In genomic region chr12:69836015-69836414, GRCh38 we compare ENCODE assay signal across 25 cellular contexts. TPM values are rescaled to one million over a fixed set of nuclear protein-coding genes. Genes with fewer than 3 reads are reported as not detected.
A peak's percentile ranks its signal among the peaks of the same experiment; 100 is the strongest.
DNase-seq lines count a peak whose midpoint lies in the region; TF ChIP-seq lines count a peak whose summit lies in the region.
"Had no signal": no experiment of that assay in that cellular context is flagged by ENCODE, and none has a peak within 500 bp of the region (broad histone marks: within the 10 kb centered on the region; RNA-seq: fewer than 3 reads in every experiment).

No MANE protein-coding gene starts in this region.

- peak overlapping the region; percentile 8 for H2AK5ac ChIP-seq in mesenchymal stem cell (ENCODE audit: low read length, severe bottlenecking)
- H2AK5ac ChIP-seq in neuronal stem cell (ENCODE audit: low read depth, low read length): no peak overlapping the region

- no peak overlapping the region for H3K4me3 ChIP-seq in mesenchymal stem cell (ENCODE audit: insufficient read depth in 1 of 2, low read depth in 1 of 2, low read length in 2 of 2)
- H3K4me3 ChIP-seq in neuronal stem cell (ENCODE audit: low read length in 2 of 2): peak overlapping the region in 1 of 2 donors; percentile 28
- no peak overlapping the region for H3K4me3 ChIP-seq in coronary artery
- H3K4me3 ChIP-seq: BLaER1, GM12878 had no signal

- H3K14ac ChIP-seq in mesenchymal stem cell (ENCODE audit: low read length in 2 of 2): no peak overlapping the region
- no peak overlapping the region for H3K14ac ChIP-seq in neuronal stem cell (ENCODE audit: low read length)

- H3K9ac ChIP-seq in mesenchymal stem cell (ENCODE audit: low read length) (no peak overlapping the region), neuronal stem cell (ENCODE audit: low read depth, low read length, poor library complexity) (no peak overlapping the region)
- H3K9ac ChIP-seq: BLaER1 had no signal

- no peak overlapping the region for H2BK12ac ChIP-seq in mesenchymal stem cell (ENCODE audit: low read length in 2 of 2)
- no peak overlapping the region for H2BK12ac ChIP-seq in neuronal stem cell (ENCODE audit: low read length)

- DNase-seq in mesenchymal stem cell: no peak
- DNase-seq in neuronal stem cell (ENCODE audit: low spot score): no peak
- DNase-seq in NK-92 treated with Interleukin-12 subunit alpha and Interleukin-12 subunit beta, amount 100 ng/mL, for 24 hours (lab: John Stamatoyannopoulos, UW): no peak
- no peak for DNase-seq in GM13976 (ENCODE audit: low spot score)
- no peak for DNase-seq in coronary artery (ENCODE audit: low spot score)
- DNase-seq: 8988T; ACHN; BE2C; C1 segment of cervical spinal cord; CD4-positive, alpha-beta memory T cell; CD4-positive, CD25-positive, alpha-beta regulatory T cell; CD8-positive, alpha-beta memory T cell; COR-L47; DMS 273 treated with DMSO at 0.1 percent for 48 hours; DMS153; DMS53; DMS79; DND-41; EL; GDM1 had no signal

- H2BK5ac ChIP-seq in mesenchymal stem cell (ENCODE audit: low read depth, low read length, poor library complexity, severe bottlenecking): no peak overlapping the region
- no peak overlapping the region for H2BK5ac ChIP-seq in neuronal stem cell (ENCODE audit: low read length)

- H3K4ac ChIP-seq in mesenchymal stem cell (ENCODE audit: low read depth in 1 of 2, low read length in 2 of 2) (no peak overlapping the region), neuronal stem cell (ENCODE audit: low read length) (no peak overlapping the region)

- H2BK120ac ChIP-seq in mesenchymal stem cell (ENCODE audit: low read depth, low read length) (no peak overlapping the region), neuronal stem cell (ENCODE audit: low read depth, low read length) (no peak overlapping the region)

- WGBS in mesenchymal stem cell: 89% methylated on average over 12 of the region's 13 CpGs
- WGBS in neuronal stem cell (ENCODE audit: extremely low coverage in 2 of 2, insufficient read length in 2 of 2, insufficient replicate concordance in 1 of 2), 2 donors: no CpG with 5 or more reads among the region's 13 CpGs

- H3K18ac ChIP-seq in mesenchymal stem cell (ENCODE audit: low read depth in 1 of 2, low read length in 2 of 2): no peak overlapping the region
- peak overlapping the region; percentile 34 for H3K18ac ChIP-seq in neuronal stem cell (ENCODE audit: low read length)

- H3K27me3 ChIP-seq in mesenchymal stem cell (ENCODE audit: control insufficient read depth in 1 of 2, insufficient read depth in 1 of 2, low read length in 2 of 2) (no peaks in the 10 kb centered on the region), neuronal stem cell (ENCODE audit: control insufficient read depth in 3 of 3, insufficient read depth in 3 of 3, low read depth in 1 of 3, low read length in 3 of 3) (no peaks in the 10 kb centered on the region)
- H3K27me3 ChIP-seq: BLaER1 had no signal

- H3K4me2 ChIP-seq in mesenchymal stem cell (ENCODE audit: low read length, poor library complexity, severe bottlenecking): no peak overlapping the region
- no peak overlapping the region for H3K4me2 ChIP-seq in neuronal stem cell (ENCODE audit: insufficient read depth, low read length, poor library complexity, severe bottlenecking)
- H3K4me2 ChIP-seq: BLaER1 had no signal

- peak overlapping the region; percentile 93 for H3K27ac ChIP-seq in VCaP
- H3K27ac ChIP-seq in mesenchymal stem cell (ENCODE audit: low read length, poor library complexity, severe bottlenecking): no peak overlapping the region
- no peak overlapping the region for H3K27ac ChIP-seq in neuronal stem cell (replicated peaks; ENCODE audit: low read length)
- no peak overlapping the region for H3K27ac ChIP-seq in coronary artery
- H3K27ac ChIP-seq: BLaER1 had no signal

- H4K91ac ChIP-seq in mesenchymal stem cell (ENCODE audit: low read length) (no peak overlapping the region), neuronal stem cell (ENCODE audit: low read depth, low read length, poor library complexity) (no peak overlapping the region)

- H3K79me1 ChIP-seq in mesenchymal stem cell (replicated peaks; ENCODE audit: low read length, poor library complexity, severe bottlenecking): no peaks in the 10 kb centered on the region
- no peaks in the 10 kb centered on the region for H3K79me1 ChIP-seq in neuronal stem cell (ENCODE audit: low read depth, low read length)

- H4K8ac ChIP-seq in mesenchymal stem cell (ENCODE audit: low read length) (no peak overlapping the region), neuronal stem cell (ENCODE audit: low read depth, low read length) (no peak overlapping the region)

- H3K9me3 ChIP-seq in mesenchymal stem cell (ENCODE audit: control insufficient read depth, low read length) (no peaks in the 10 kb centered on the region), neuronal stem cell (replicated peaks in 1 of 2; ENCODE audit: control insufficient read depth in 2 of 2, insufficient read depth in 1 of 2, low read depth in 1 of 2, low read length in 2 of 2) (no peaks in the 10 kb centered on the region)
- H3K9me3 ChIP-seq: BE2C, BLaER1 had no signal

- no peaks in the 10 kb centered on the region for H3K36me3 ChIP-seq in mesenchymal stem cell (ENCODE audit: control insufficient read depth in 1 of 2, insufficient read depth in 2 of 2, low read depth in 1 of 2, low read length in 2 of 2)
- no peaks in the 10 kb centered on the region for H3K36me3 ChIP-seq in neuronal stem cell (replicated peaks in 1 of 2; ENCODE audit: control insufficient read depth in 2 of 2, insufficient read depth in 2 of 2, low read length in 2 of 2)
- H3K36me3 ChIP-seq: BE2C, BLaER1 had no signal

- H2BK15ac ChIP-seq in mesenchymal stem cell (ENCODE audit: low read depth, poor library complexity, severe bottlenecking) (no peak overlapping the region), neuronal stem cell (ENCODE audit: low read length) (no peak overlapping the region)

- peaks cover 3% of the 10 kb centered on the region for H3K4me1 ChIP-seq in mesenchymal stem cell (ENCODE audit: control insufficient read depth, insufficient read depth, low read depth, low read length)
- peaks cover 0 to 1% of the 10 kb centered on the region in 2 donors for H3K4me1 ChIP-seq in neuronal stem cell (ENCODE audit: control insufficient read depth in 2 of 2, insufficient read depth in 1 of 2, low read depth in 1 of 2, low read length in 2 of 2)
- H3K4me1 ChIP-seq: BE2C, BLaER1 had no signal

- in situ Hi-C loops in GM13976 (cut with MboI; ENCODE audit: low sequenced_read_pairs, unreplicated experiment): no loop called here

- H3K23ac ChIP-seq in mesenchymal stem cell (ENCODE audit: low read length in 2 of 2): no peak overlapping the region
- H3K23ac ChIP-seq in neuronal stem cell (ENCODE audit: low read depth, low read length, poor library complexity): no peak overlapping the region

- TF ChIP-seq CTCF in VCaP (conservative IDR thresholded peaks at IDR 0.05) (no peak), GM13976 (IDR thresholded peaks at IDR 0.05; ENCODE audit: borderline replicate concordance, control extremely low read depth, extremely low read depth, insufficient read depth, missing control alignments) (no peak), coronary artery (IDR thresholded peaks at IDR 0.05) (no peak)

- H2AFZ ChIP-seq in mesenchymal stem cell (ENCODE audit: low read depth, low read length): no peak overlapping the region
- H2AFZ ChIP-seq in neuronal stem cell (ENCODE audit: low read length): no peak overlapping the region

RNA-seq across cellular contexts. Expression of gene MYRFL, which starts 11.0 kb away (rescaled TPM):
- not detected for polyA plus RNA-seq in mesenchymal stem cell (2013, experiment 1 of 2)
- polyA plus RNA-seq in mesenchymal stem cell (2013, experiment 2 of 2): not detected
- polyA plus RNA-seq in neuronal stem cell (2013, experiment 1 of 2): 0.06 TPM
- 0.03 TPM for polyA plus RNA-seq in neuronal stem cell (2013, experiment 2 of 2)
- polyA plus RNA-seq: AG04450; CD14-positive monocyte; CD4-positive, alpha-beta memory T cell; CD4-positive, CD25-positive, alpha-beta regulatory T cell; CD8-positive, alpha-beta memory T cell had no signal
